11 cellular contexts compared by ENCODE assay signal in genomic region chr15:82093774-82094211, GRCh38. TPM values are rescaled to one million over a fixed set of nuclear protein-coding genes. Genes with fewer than 3 reads are reported as not detected.
A peak's percentile ranks its signal among the peaks of the same experiment; 100 is the strongest.
DNase-seq lines count a peak whose midpoint lies in the region; ATAC-seq and TF ChIP-seq lines count a peak whose summit lies in the region.
"Had no signal": no experiment of that assay in that cellular context is flagged by ENCODE, and none has a peak within 500 bp of the region (broad histone marks: within the 10 kb centered on the region; RNA-seq: fewer than 3 reads in every experiment).

No MANE protein-coding gene starts in this region.

- H3K4me2 ChIP-seq in HCT116 (ENCODE audit: low read length) (no peak overlapping the region), trophoblast cell (ENCODE audit: low read length) (no peak overlapping the region)

- no peak overlapping the region for H3K9ac ChIP-seq in HCT116 (ENCODE audit: low read length)
- H3K9ac ChIP-seq in trophoblast cell (ENCODE audit: low read length) = no peak overlapping the region

- no peaks in the 10 kb centered on the region for H4K20me1 ChIP-seq in HCT116 (ENCODE audit: insufficient read depth)

- no peak overlapping the region for H4K8ac ChIP-seq in trophoblast cell (ENCODE audit: low read depth, low read length)

- no peak for DNase-seq in HCT116 (ENCODE audit: low read depth, low spot score)
- peak; percentile 92 for DNase-seq in RKO (ENCODE audit: low spot score)
- DNase-seq in dermis microvascular lymphatic vessel endothelial cell (ENCODE audit: low read depth in 2 of 2) = peak; percentile 53 to 95
- peak; percentile 92 to 93 for DNase-seq in trophoblast cell
- DNase-seq in occipital lobe (lab: John Stamatoyannopoulos, UW) = no peak
- DNase-seq: DMS79 treated with DMSO at 0.1 percent for 48 hours, heart left ventricle, NCI-H1092 treated with DMSO at 0.1 percent for 48 hours, T-helper 9 cell had no signal

- no TSS peak for BruUV-seq in HCT116 (replicated peaks; lab: Mats Ljungman, UMichigan)

- H3K36me3 ChIP-seq in HCT116 (ENCODE audit: control insufficient read depth in 1 of 2, insufficient read depth in 2 of 2, low read length in 2 of 2) = no peaks in the 10 kb centered on the region
- H3K36me3 ChIP-seq in trophoblast cell (ENCODE audit: control insufficient read depth in 1 of 2, insufficient read depth in 2 of 2, low read length in 2 of 2) = no peaks in the 10 kb centered on the region
- H3K36me3 ChIP-seq: heart left ventricle had no signal

- no peak overlapping the region for H2AK5ac ChIP-seq in trophoblast cell (ENCODE audit: low read length)

- H3K27ac ChIP-seq in HCT116 (ENCODE audit: low read depth, low read length) (no peak overlapping the region), trophoblast cell (ENCODE audit: low read depth, low read length) (no peak overlapping the region)
- H3K27ac ChIP-seq: heart left ventricle had no signal

- RAD21 ChIA-PET in HCT116 (lab: Charles Lee; ENCODE audit: low non-redundant PET in 1 of 2, low total read pairs in 2 of 2, uncharacterized antibody in 2 of 2, unreplicated experiment in 2 of 2) = no interaction called here

- no peaks in the 10 kb centered on the region for H3K79me2 ChIP-seq in HCT116 (ENCODE audit: insufficient read depth, low read length)
- no peaks in the 10 kb centered on the region for H3K79me2 ChIP-seq in trophoblast cell (ENCODE audit: control insufficient read depth, insufficient read depth, low read length, poor library complexity)

- H2BK120ac ChIP-seq in trophoblast cell (ENCODE audit: insufficient read depth, low read length, poor library complexity) = no peak overlapping the region

- H3K14ac ChIP-seq in trophoblast cell (ENCODE audit: low read length) = no peak overlapping the region

- no peak overlapping the region for H4K12ac ChIP-seq in trophoblast cell (ENCODE audit: low read depth, low read length)

- H3K4me1 ChIP-seq in HCT116 (ENCODE audit: control insufficient read depth in 1 of 2, insufficient read depth in 2 of 2, low read length in 2 of 2) = no peaks in the 10 kb centered on the region
- H3K4me1 ChIP-seq in trophoblast cell (ENCODE audit: control insufficient read depth in 1 of 2, insufficient read depth in 2 of 2, low read length in 2 of 2) = no peaks in the 10 kb centered on the region
- H3K4me1 ChIP-seq: heart left ventricle had no signal

- TF ChIP-seq RAD21 in HCT116 (IDR thresholded peaks at IDR 0.05; ENCODE audit: low read depth) = no peak

- TF ChIP-seq POLR2A in HCT116 (IDR thresholded peaks at IDR 0.05; ENCODE audit: borderline replicate concordance, extremely low read depth, insufficient read depth, insufficient read length) = no peak

- no peak overlapping the region for H3K4ac ChIP-seq in trophoblast cell (ENCODE audit: low read depth, low read length)

- H3K27me3 ChIP-seq in HCT116 (ENCODE audit: insufficient read depth, low read length) = no peaks in the 10 kb centered on the region
- no peaks in the 10 kb centered on the region for H3K27me3 ChIP-seq in trophoblast cell (ENCODE audit: insufficient read depth, low read length)
- H3K27me3 ChIP-seq: heart left ventricle had no signal

- H2AFZ ChIP-seq in HCT116 (ENCODE audit: low read depth, low read length, poor library complexity, severe bottlenecking) (no peak overlapping the region), trophoblast cell (ENCODE audit: insufficient read depth, low read length, poor library complexity) (no peak overlapping the region)

- CTCF ChIA-PET in HCT116 (lab: Charles Lee) = no interaction called here

- WGBS in trophoblast cell (ENCODE audit: extremely low coverage, insufficient coverage, insufficient read length) = no CpG with 5 or more reads among the region's 13 CpGs

- no peak overlapping the region for H3K18ac ChIP-seq in trophoblast cell (ENCODE audit: low read length)

- no peak overlapping the region for H3K23ac ChIP-seq in trophoblast cell (ENCODE audit: low read length)

- no peak overlapping the region for H4K91ac ChIP-seq in trophoblast cell (ENCODE audit: low read depth, low read length)

- TF ChIP-seq CTCF in HCT116 (IDR thresholded peaks at IDR 0.05 in 2 of 3, conservative IDR thresholded peaks at IDR 0.05 in 1 of 3; ENCODE audit: borderline replicate concordance in 1 of 3, insufficient read depth in 1 of 3, low read depth in 2 of 3, low read length in 2 of 3) = no peak

- POLR2A ChIA-PET in HCT116 (lab: Charles Lee) = no interaction called here

- H2BK5ac ChIP-seq in trophoblast cell (ENCODE audit: low read depth, low read length, poor library complexity) = no peak overlapping the region

- no peak overlapping the region for H2BK12ac ChIP-seq in trophoblast cell (ENCODE audit: low read length)

- no peaks in the 10 kb centered on the region for H3K9me2 ChIP-seq in HCT116 (ENCODE audit: insufficient read depth)

- no peak overlapping the region for H3K4me3 ChIP-seq in HCT116 (replicated peaks in 1 of 2; ENCODE audit: low read depth in 1 of 2, low read length in 2 of 2)
- H3K4me3 ChIP-seq in trophoblast cell (ENCODE audit: low read depth, low read length) = no peak overlapping the region
- H3K4me3 ChIP-seq: heart left ventricle had no signal

- intact Hi-C loops in HCT116 (cut with micrococcal nuclease) = no loop called here

- H3K9me3 ChIP-seq in HCT116 (ENCODE audit: control insufficient read depth in 1 of 2, insufficient read depth in 1 of 2, low read depth in 1 of 2, low read length in 2 of 2) = no peaks in the 10 kb centered on the region
- H3K9me3 ChIP-seq in trophoblast cell (ENCODE audit: insufficient read depth, low read depth, low read length) = peaks cover 4% of the 10 kb centered on the region

- H3K79me1 ChIP-seq in trophoblast cell (ENCODE audit: low read length) = no peaks in the 10 kb centered on the region

- no peak for ATAC-seq in HCT116
- no peak for ATAC-seq in GM21737 (IDR thresholded peaks at IDR 0.05; ENCODE audit: unreplicated experiment)
- ATAC-seq in HG03039 (IDR thresholded peaks at IDR 0.05; ENCODE audit: unreplicated experiment) = no peak
- ATAC-seq: heart left ventricle had no signal

TF ChIP-seq in HCT116, 20 proteins besides CTCF, POLR2A, EP300 and RAD21:
- TF ChIP-seq JUND (IDR thresholded peaks at IDR 0.05) = no peak
- 0 out of 2 replicates have a peak, but pooled peaks have one; percentile 16 for TF ChIP-seq CEBPB (IDR thresholded peaks at IDR 0.05; ENCODE audit: low read depth)
- no peak for TF ChIP-seq ZFX (IDR thresholded peaks at IDR 0.05)
- TF ChIP-seq POLR2AphosphoS5 (IDR thresholded peaks at IDR 0.05; ENCODE audit: low read depth, low read length) = no peak

RNA-seq across cellular contexts. Expression of gene MEX3B, which starts 48.0 kb away (rescaled TPM):
- total RNA-seq in HCT116 (2021; ENCODE audit: unreplicated experiment) = 1.9 TPM
- polyA plus RNA-seq in HCT116 (2012) = 0.41 and 0.61 TPM in 2 replicates
- 4.1 and 6.6 TPM in 2 replicates for total RNA-seq in dermis microvascular lymphatic vessel endothelial cell
- 4.6 and 4.8 TPM in 2 replicates for polyA plus RNA-seq in trophoblast cell (2013)
- total RNA-seq in occipital lobe = 96.4 TPM

Comparison
In these comparisons a context has a peak if more than half of its experiments do, and no peak if none do; other contexts are left out.
1. DNase-seq: peak in RKO (single experiment), dermis microvascular lymphatic vessel endothelial cell (2 of 2) and trophoblast cell (2 of 2); none in HCT116 (single experiment) and occipital lobe (single experiment).
2. RNA of gene MEX3B, which starts 48.0 kb away (total RNA-seq): 96.4 TPM in occipital lobe (single experiment); 4.1 to 6.6 TPM in dermis microvascular lymphatic vessel endothelial cell and 1.9 TPM in HCT116 (single experiment); every median in the first group is over 10 times any median in the second.